8 cellular contexts compared by ENCODE assay signal in the genomic region with DNA sequence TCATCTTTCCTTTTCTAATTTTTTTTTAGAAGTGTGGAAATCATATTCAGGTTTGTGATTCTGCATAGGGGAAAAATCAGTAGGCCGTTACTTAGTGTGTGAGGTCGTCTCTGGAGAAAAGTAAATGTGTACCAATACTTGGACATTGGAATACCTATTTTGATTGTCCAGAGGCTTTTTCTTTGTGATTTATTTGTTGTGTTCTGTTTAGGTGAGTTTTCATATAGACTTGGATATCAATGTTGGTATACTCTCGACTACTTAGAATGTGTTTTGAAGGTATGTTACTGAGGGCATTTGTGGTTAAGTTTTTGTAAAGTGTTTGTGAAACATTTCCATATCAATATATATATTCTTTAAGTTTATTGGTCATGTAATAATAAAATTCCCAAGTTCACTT. TPM values are rescaled to one million over a fixed set of nuclear protein-coding genes. Genes with fewer than 3 reads are reported as not detected.
DNase-seq lines count a peak whose midpoint lies in the region; ATAC-seq, FAIRE-seq and TF ChIP-seq lines count a peak whose summit lies in the region.

No MANE protein-coding gene starts in this region.

- no peak overlapping the region for H2BK5ac ChIP-seq in mesenchymal stem cell (ENCODE audit: low read depth, low read length, poor library complexity, severe bottlenecking)

- H2AFZ ChIP-seq in HCT116 (ENCODE audit: low read depth, low read length, poor library complexity, severe bottlenecking) (no peak overlapping the region), astrocyte (ENCODE audit: low read depth, low read length) (no peak overlapping the region), mesenchymal stem cell (ENCODE audit: low read depth, low read length) (no peak overlapping the region)

- no peak overlapping the region for H3K18ac ChIP-seq in mesenchymal stem cell (ENCODE audit: low read depth in 1 of 2, low read length in 2 of 2)

- H3K9me3 Mint-ChIP-seq in astrocyte (ENCODE audit: unreplicated experiment) = no peaks in the 10 kb centered on the region

- H3K4me1 Mint-ChIP-seq in astrocyte (ENCODE audit: low read depth, unreplicated experiment) = peaks cover 27% of the 10 kb centered on the region

- H3K9ac ChIP-seq in HCT116 (ENCODE audit: low read length) (no peak overlapping the region), astrocyte (ENCODE audit: low read length) (peak overlapping the region; percentile 95), mesenchymal stem cell (ENCODE audit: low read length) (peak overlapping the region; percentile 96)

- DNase-seq in AG04450 (ENCODE audit: low read depth, low spot score) (no peak), HCT116 (ENCODE audit: low read depth, low spot score) (no peak), astrocyte (ENCODE audit: low read depth) (no peak), mesenchymal stem cell (peak; percentile 7), hippocampal formation (lab: John Stamatoyannopoulos, UW) (no peak), small intestine (no peak), NCI-H2081 treated with DMSO at 0.1 percent for 48 hours (lab: John Stamatoyannopoulos, UW) (no peak)

- TF ChIP-seq POLR2A in HCT116 (IDR thresholded peaks at IDR 0.05; ENCODE audit: borderline replicate concordance, extremely low read depth, insufficient read depth, insufficient read length) = no peak

- RAD21 ChIA-PET in HCT116 (lab: Charles Lee; ENCODE audit: low non-redundant PET in 1 of 2, low total read pairs in 2 of 2, uncharacterized antibody in 2 of 2, unreplicated experiment in 2 of 2) = no interaction called here

- POLR2A ChIA-PET in AG04450 (lab: Yijun Ruan, JAX) (no interaction called here), HCT116 (lab: Charles Lee) (interaction anchor here (1.0 kb wide), 1 partner anchor 8 kb away, joined by 3 read pairs; no protein-coding TSS in a partner anchor)

- no peak for FAIRE-seq in astrocyte (lab: Jason Lieb, UNC)
- FAIRE-seq in small intestine (lab: Jason Lieb, UNC) = no peak

- H3K9me3 ChIP-seq in AG04450 (ENCODE audit: control insufficient read depth, insufficient read depth, low read length) = no peaks in the 10 kb centered on the region; the same call in 1 of the 2 replicates
- H3K9me3 ChIP-seq in HCT116 (ENCODE audit: control insufficient read depth in 1 of 2, insufficient read depth in 1 of 2, low read depth in 1 of 2, low read length in 2 of 2) = no peaks in the 10 kb centered on the region
- H3K9me3 ChIP-seq in astrocyte (ENCODE audit: insufficient read depth, low read depth, low read length) = no peaks in the 10 kb centered on the region
- no peaks in the 10 kb centered on the region for H3K9me3 ChIP-seq in mesenchymal stem cell (ENCODE audit: control insufficient read depth, low read length)
- no peaks in the 10 kb centered on the region for H3K9me3 ChIP-seq in small intestine (ENCODE audit: control insufficient read depth, low read depth)

- H2AK5ac ChIP-seq in mesenchymal stem cell (ENCODE audit: low read length, severe bottlenecking) = no peak overlapping the region

- H2BK15ac ChIP-seq in mesenchymal stem cell (ENCODE audit: low read depth, poor library complexity, severe bottlenecking) = no peak overlapping the region

- H3K4ac ChIP-seq in mesenchymal stem cell (ENCODE audit: low read depth in 1 of 2, low read length in 2 of 2) = no peak overlapping the region

- peaks cover 2% of the 10 kb centered on the region for H3K79me1 ChIP-seq in mesenchymal stem cell (replicated peaks; ENCODE audit: low read length, poor library complexity, severe bottlenecking)

- H3K27ac ChIP-seq in AG04450 (ENCODE audit: low read depth, low read length) (no peak overlapping the region), HCT116 (ENCODE audit: low read depth, low read length) (no peak overlapping the region), astrocyte (ENCODE audit: low read depth, low read length) (no peak overlapping the region), mesenchymal stem cell (ENCODE audit: low read length, poor library complexity, severe bottlenecking) (no peak overlapping the region), small intestine (ENCODE audit: low read depth in 1 of 2, low read length in 1 of 2) (no peak overlapping the region)

- H3K36me3 Mint-ChIP-seq in astrocyte (ENCODE audit: low read depth, unreplicated experiment) = no peaks in the 10 kb centered on the region

- H3K4me3 ChIP-seq in AG04450 (ENCODE audit: low read depth, low read length) (peak overlapping the region; percentile 88), HCT116 (replicated peaks in 1 of 2; ENCODE audit: low read depth in 1 of 2, low read length in 2 of 2) (peak overlapping the region in 1 of 2 experiments; percentile 81; a peak in 1 of 4 replicates), astrocyte (ENCODE audit: insufficient read depth, low read depth, low read length) (peak overlapping the region; percentile 90), mesenchymal stem cell (ENCODE audit: insufficient read depth in 1 of 2, low read depth in 1 of 2, low read length in 2 of 2) (peak overlapping the region in 1 of 2 experiments; percentile 88), small intestine (ENCODE audit: low read depth in 1 of 2, low read length in 2 of 2) (peak overlapping the region in 1 of 2 donors; percentile 96)

- peaks cover 70% of the 10 kb centered on the region for H3K79me2 ChIP-seq in HCT116 (ENCODE audit: insufficient read depth, low read length)
- H3K79me2 ChIP-seq in astrocyte (ENCODE audit: insufficient read depth, low read length) = peaks cover 62% of the 10 kb centered on the region

- 58% methylated on average over 2 of the region's 3 CpGs for WGBS in mesenchymal stem cell
- WGBS in small intestine, 3 donors = 20 to 60% (median 37%) methylated on average over 3 of the region's 3 CpGs

- intact Hi-C loops in HCT116 (cut with micrococcal nuclease) = no loop called here

- no peaks in the 10 kb centered on the region for H3K9me2 ChIP-seq in HCT116 (ENCODE audit: insufficient read depth)

- H4K91ac ChIP-seq in mesenchymal stem cell (ENCODE audit: low read length) = no peak overlapping the region

- H3K27me3 ChIP-seq in AG04450 (ENCODE audit: control insufficient read depth, insufficient read depth, low read length) (no peaks in the 10 kb centered on the region), HCT116 (ENCODE audit: insufficient read depth, low read length) (no peaks in the 10 kb centered on the region), astrocyte (ENCODE audit: insufficient read depth, low read length) (no peaks in the 10 kb centered on the region), mesenchymal stem cell (ENCODE audit: control insufficient read depth in 1 of 2, insufficient read depth in 1 of 2, low read length in 2 of 2) (no peaks in the 10 kb centered on the region), small intestine (ENCODE audit: control insufficient read depth in 2 of 2, insufficient read depth in 2 of 2, low read length in 2 of 2) (no peaks in the 10 kb centered on the region)

- peak overlapping the region; percentile 94 for H3K27ac Mint-ChIP-seq in astrocyte (ENCODE audit: unreplicated experiment)

- BruUV-seq in HCT116 (replicated peaks; lab: Mats Ljungman, UMichigan) = no TSS peak

- no peaks in the 10 kb centered on the region for H3K27me3 Mint-ChIP-seq in astrocyte (ENCODE audit: low read depth, unreplicated experiment)

- H3K14ac ChIP-seq in mesenchymal stem cell (ENCODE audit: low read length in 2 of 2) = no peak overlapping the region

- TF ChIP-seq CTCF in AG04450 (IDR thresholded peaks at IDR 0.05; ENCODE audit: low read depth, low read length) (no peak), HCT116 (IDR thresholded peaks at IDR 0.05 in 2 of 3, conservative IDR thresholded peaks at IDR 0.05 in 1 of 3; ENCODE audit: borderline replicate concordance in 1 of 3, insufficient read depth in 1 of 3, low read depth in 2 of 3, low read length in 2 of 3) (no peak), astrocyte (IDR thresholded peaks at IDR 0.05; ENCODE audit: insufficient read depth, low read depth, low read length) (no peak)

- CTCF ChIA-PET in AG04450 (lab: Charles Lee) = interaction anchor here (0.6 to 1.6 kb wide), 3 partner anchors 20 to 151 kb away, joined by 3 to 9 read pairs (median 3); no protein-coding TSS in a partner anchor
- CTCF ChIA-PET in HCT116 (lab: Charles Lee) = no interaction called here

- H4K8ac ChIP-seq in mesenchymal stem cell (ENCODE audit: low read length) = no peak overlapping the region

- H4K20me1 ChIP-seq in HCT116 (ENCODE audit: insufficient read depth) (peaks cover 13% of the 10 kb centered on the region; the same call in 1 of the 2 replicates), astrocyte (ENCODE audit: insufficient read depth, low read length) (peaks cover 32% of the 10 kb centered on the region)

- TF ChIP-seq RAD21 in HCT116 (IDR thresholded peaks at IDR 0.05; ENCODE audit: low read depth) = no peak

- H3K36me3 ChIP-seq in HCT116 (ENCODE audit: control insufficient read depth in 1 of 2, insufficient read depth in 2 of 2, low read length in 2 of 2) (no peaks in the 10 kb centered on the region), astrocyte (ENCODE audit: insufficient read depth, low read length) (no peaks in the 10 kb centered on the region), mesenchymal stem cell (ENCODE audit: control insufficient read depth in 1 of 2, insufficient read depth in 2 of 2, low read depth in 1 of 2, low read length in 2 of 2) (no peaks in the 10 kb centered on the region), small intestine (ENCODE audit: control insufficient read depth in 2 of 2, insufficient read depth in 2 of 2, low read length in 2 of 2) (no peaks in the 10 kb centered on the region)

- H3K4me3 Mint-ChIP-seq in astrocyte (ENCODE audit: unreplicated experiment) = peak overlapping the region; percentile 97

- H3K4me1 ChIP-seq in HCT116 (ENCODE audit: control insufficient read depth in 1 of 2, insufficient read depth in 2 of 2, low read length in 2 of 2) = peaks cover 33 to 46% of the 10 kb centered on the region in 2 experiments
- H3K4me1 ChIP-seq in astrocyte (ENCODE audit: insufficient read depth, low read length) = peaks cover 17% of the 10 kb centered on the region
- peaks cover 9% of the 10 kb centered on the region for H3K4me1 ChIP-seq in mesenchymal stem cell (ENCODE audit: control insufficient read depth, insufficient read depth, low read depth, low read length)
- H3K4me1 ChIP-seq in small intestine (ENCODE audit: control insufficient read depth in 2 of 2, insufficient read depth in 1 of 2, low read depth in 1 of 2, low read length in 1 of 2) = peaks cover 3 to 5% of the 10 kb centered on the region in 2 donors

- H2BK120ac ChIP-seq in mesenchymal stem cell (ENCODE audit: low read depth, low read length) = no peak overlapping the region

- ATAC-seq in HCT116 (no peak), HG03039 (IDR thresholded peaks at IDR 0.05; ENCODE audit: unreplicated experiment) (no peak)

- H2BK12ac ChIP-seq in mesenchymal stem cell (ENCODE audit: low read length in 2 of 2) = no peak overlapping the region

- peak overlapping the region; percentile 88 for H3K4me2 ChIP-seq in HCT116 (ENCODE audit: low read length)
- H3K4me2 ChIP-seq in astrocyte (ENCODE audit: low read length) = peak overlapping the region; percentile 89
- H3K4me2 ChIP-seq in mesenchymal stem cell (ENCODE audit: low read length, poor library complexity, severe bottlenecking) = no peak overlapping the region

- H3K23ac ChIP-seq in mesenchymal stem cell (ENCODE audit: low read length in 2 of 2) = no peak overlapping the region

RNA-seq across cellular contexts. Expression of gene CD2AP, which starts 2.3 kb away (rescaled TPM):
- 7.9 and 12.5 TPM in 2 replicates for polyA plus RNA-seq in AG04450 (2011; rRNA removed)
- polyA minus RNA-seq in AG04450 (2011; rRNA and poly(A)+ RNA removed) = 3.8 and 10.5 TPM in 2 replicates
- 43.8 TPM for total RNA-seq in HCT116 (2021; ENCODE audit: unreplicated experiment)
- polyA plus RNA-seq in HCT116 (2012) = 4.8 and 6.7 TPM in 2 replicates
- total RNA-seq in astrocyte = 68.8 and 73.8 TPM in 2 replicates
- 26.3 TPM for polyA plus RNA-seq in mesenchymal stem cell (2013, experiment 1 of 2)
- 27.6 TPM for polyA plus RNA-seq in mesenchymal stem cell (2013, experiment 2 of 2)
- polyA plus RNA-seq in small intestine = 10 to 100 TPM; 24.4 to 68.7 (median 59.4) TPM
